1 cellular context compared by ENCODE assay signal in genomic region chr1:230642263-230642959, GRCh38.
TF ChIP-seq lines count a peak whose summit lies in the region.

TSS of gene COG2 (plus strand) at chr1:230642481. CDS start at chr1:230642607, 126 bp downstream.

TF ChIP-seq in HEK293, 187 proteins besides CTCF, POLR2A, EP300 and RAD21 (continued from another document and continues in another):
- TF ChIP-seq ZNF121 (tag by site-specific recombination; IDR thresholded peaks at IDR 0.05) (0 out of 2 replicates have a peak, but pooled peaks have one; percentile 16), ZNF501 (tag by site-specific recombination; IDR thresholded peaks at IDR 0.05) (peak; percentile 97), ZSCAN18 (tag by site-specific recombination; IDR thresholded peaks at IDR 0.05) (peak; percentile 76; the same call in 1 of the 2 replicates), ZBTB26 (tag by site-specific recombination; optimal IDR thresholded peaks at IDR 0.05) (peak; percentile 94), ZNF600 (tag by site-specific recombination; IDR thresholded peaks at IDR 0.05) (peak; percentile 85), KLF7 (tag by site-specific recombination; IDR thresholded peaks at IDR 0.05; ENCODE audit: borderline replicate concordance) (no peak), ZBTB6 (tag by site-specific recombination; IDR thresholded peaks at IDR 0.05) (peak; percentile 70; the same call in 1 of the 2 replicates), ZNF624 (tag by site-specific recombination; IDR thresholded peaks at IDR 0.05) (no peak), ZNF654 (tag by site-specific recombination; IDR thresholded peaks at IDR 0.05; ENCODE audit: low read depth) (no peak), ATF2 (tag by site-specific recombination; IDR thresholded peaks at IDR 0.05; ENCODE audit: low read depth) (no peak), HOXD13 (CRISPR knock-in tag; IDR thresholded peaks at IDR 0.05; ENCODE audit: borderline replicate concordance) (0 out of 2 replicates have a peak, but pooled peaks have one; percentile 28), ZNF521 (tag by site-specific recombination; IDR thresholded peaks at IDR 0.05) (no peak), ZNF26 (tag by site-specific recombination; IDR thresholded peaks at IDR 0.05) (no peak), ZNF555 (tag by site-specific recombination; conservative IDR thresholded peaks at IDR 0.05) (no peak), ZNF341 (tag by site-specific recombination; IDR thresholded peaks at IDR 0.05; ENCODE audit: low read depth) (peak; percentile 13; the same call in 1 of the 2 replicates), ZBTB44 (tag by site-specific recombination; IDR thresholded peaks at IDR 0.05) (peak; percentile 94), ZNF768 (tag by site-specific recombination; IDR thresholded peaks at IDR 0.05) (no peak; the same call in 1 of the 2 replicates), ZNF629 (tag by site-specific recombination; IDR thresholded peaks at IDR 0.05) (peak; percentile 82), ZNF514 (tag by site-specific recombination; IDR thresholded peaks at IDR 0.05) (no peak), ZBTB48 (tag by site-specific recombination; IDR thresholded peaks at IDR 0.05) (peak; percentile 71; the same call in 1 of the 2 replicates), SP3 (tag by site-specific recombination; IDR thresholded peaks at IDR 0.05) (peak; percentile 94), ZNF747 (tag by site-specific recombination; IDR thresholded peaks at IDR 0.05) (no peak), ZNF518A (tag by site-specific recombination; conservative IDR thresholded peaks at IDR 0.05; ENCODE audit: low read depth) (peak; percentile 96), BCL11A (tag by site-specific recombination; IDR thresholded peaks at IDR 0.05; ENCODE audit: low read depth) (no peak), ZNF239 (tag by site-specific recombination; IDR thresholded peaks at IDR 0.05) (no peak), ZNF24 (tag by site-specific recombination; IDR thresholded peaks at IDR 0.05) (peak; percentile 84; the same call in 1 of the 2 replicates), REPIN1 (tag by site-specific recombination; IDR thresholded peaks at IDR 0.05; ENCODE audit: low read depth) (peak; percentile 89; the same call in 1 of the 2 replicates), ZSCAN4 (tag by site-specific recombination; IDR thresholded peaks at IDR 0.05) (peak; percentile 27; the same call in 1 of the 2 replicates), ZNF623 (tag by site-specific recombination; IDR thresholded peaks at IDR 0.05) (no peak), ZNF214 (tag by site-specific recombination; IDR thresholded peaks at IDR 0.05; ENCODE audit: borderline replicate concordance) (no peak), EGR2 (tag by site-specific recombination; IDR thresholded peaks at IDR 0.05; ENCODE audit: low read depth) (peak; percentile 72; the same call in 1 of the 2 replicates), OSR2 (tag by site-specific recombination; IDR thresholded peaks at IDR 0.05) (peak; percentile 46)
- TF ChIP-seq, protein P1, sequence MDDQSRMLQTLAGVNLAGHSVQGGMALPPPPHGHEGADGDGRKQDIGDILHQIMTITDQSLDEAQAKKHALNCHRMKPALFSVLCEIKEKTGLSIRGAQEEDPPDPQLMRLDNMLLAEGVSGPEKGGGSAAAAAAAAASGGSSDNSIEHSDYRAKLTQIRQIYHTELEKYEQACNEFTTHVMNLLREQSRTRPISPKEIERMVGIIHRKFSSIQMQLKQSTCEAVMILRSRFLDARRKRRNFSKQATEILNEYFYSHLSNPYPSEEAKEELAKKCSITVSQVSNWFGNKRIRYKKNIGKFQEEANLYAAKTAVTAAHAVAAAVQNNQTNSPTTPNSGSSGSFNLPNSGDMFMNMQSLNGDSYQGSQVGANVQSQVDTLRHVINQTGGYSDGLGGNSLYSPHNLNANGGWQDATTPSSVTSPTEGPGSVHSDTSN (CRISPR knock-in tag; IDR thresholded peaks at IDR 0.05) = peak; percentile 92; the same call in 1 of the 2 replicates
- TF ChIP-seq, protein P2, sequence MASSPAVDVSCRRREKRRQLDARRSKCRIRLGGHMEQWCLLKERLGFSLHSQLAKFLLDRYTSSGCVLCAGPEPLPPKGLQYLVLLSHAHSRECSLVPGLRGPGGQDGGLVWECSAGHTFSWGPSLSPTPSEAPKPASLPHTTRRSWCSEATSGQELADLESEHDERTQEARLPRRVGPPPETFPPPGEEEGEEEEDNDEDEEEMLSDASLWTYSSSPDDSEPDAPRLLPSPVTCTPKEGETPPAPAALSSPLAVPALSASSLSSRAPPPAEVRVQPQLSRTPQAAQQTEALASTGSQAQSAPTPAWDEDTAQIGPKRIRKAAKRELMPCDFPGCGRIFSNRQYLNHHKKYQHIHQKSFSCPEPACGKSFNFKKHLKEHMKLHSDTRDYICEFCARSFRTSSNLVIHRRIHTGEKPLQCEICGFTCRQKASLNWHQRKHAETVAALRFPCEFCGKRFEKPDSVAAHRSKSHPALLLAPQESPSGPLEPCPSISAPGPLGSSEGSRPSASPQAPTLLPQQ (tag by site-specific recombination; IDR thresholded peaks at IDR 0.05) = peak; percentile 96
- TF ChIP-seq, protein P3, sequence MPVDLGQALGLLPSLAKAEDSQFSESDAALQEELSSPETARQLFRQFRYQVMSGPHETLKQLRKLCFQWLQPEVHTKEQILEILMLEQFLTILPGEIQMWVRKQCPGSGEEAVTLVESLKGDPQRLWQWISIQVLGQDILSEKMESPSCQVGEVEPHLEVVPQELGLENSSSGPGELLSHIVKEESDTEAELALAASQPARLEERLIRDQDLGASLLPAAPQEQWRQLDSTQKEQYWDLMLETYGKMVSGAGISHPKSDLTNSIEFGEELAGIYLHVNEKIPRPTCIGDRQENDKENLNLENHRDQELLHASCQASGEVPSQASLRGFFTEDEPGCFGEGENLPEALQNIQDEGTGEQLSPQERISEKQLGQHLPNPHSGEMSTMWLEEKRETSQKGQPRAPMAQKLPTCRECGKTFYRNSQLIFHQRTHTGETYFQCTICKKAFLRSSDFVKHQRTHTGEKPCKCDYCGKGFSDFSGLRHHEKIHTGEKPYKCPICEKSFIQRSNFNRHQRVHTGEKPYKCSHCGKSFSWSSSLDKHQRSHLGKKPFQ (tag by site-specific recombination; IDR thresholded peaks at IDR 0.05) = no peak
- TF ChIP-seq, protein P4, sequence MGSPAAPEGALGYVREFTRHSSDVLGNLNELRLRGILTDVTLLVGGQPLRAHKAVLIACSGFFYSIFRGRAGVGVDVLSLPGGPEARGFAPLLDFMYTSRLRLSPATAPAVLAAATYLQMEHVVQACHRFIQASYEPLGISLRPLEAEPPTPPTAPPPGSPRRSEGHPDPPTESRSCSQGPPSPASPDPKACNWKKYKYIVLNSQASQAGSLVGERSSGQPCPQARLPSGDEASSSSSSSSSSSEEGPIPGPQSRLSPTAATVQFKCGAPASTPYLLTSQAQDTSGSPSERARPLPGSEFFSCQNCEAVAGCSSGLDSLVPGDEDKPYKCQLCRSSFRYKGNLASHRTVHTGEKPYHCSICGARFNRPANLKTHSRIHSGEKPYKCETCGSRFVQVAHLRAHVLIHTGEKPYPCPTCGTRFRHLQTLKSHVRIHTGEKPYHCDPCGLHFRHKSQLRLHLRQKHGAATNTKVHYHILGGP (tag by site-specific recombination; IDR thresholded peaks at IDR 0.05) = no peak
